In the genomic region with DNA sequence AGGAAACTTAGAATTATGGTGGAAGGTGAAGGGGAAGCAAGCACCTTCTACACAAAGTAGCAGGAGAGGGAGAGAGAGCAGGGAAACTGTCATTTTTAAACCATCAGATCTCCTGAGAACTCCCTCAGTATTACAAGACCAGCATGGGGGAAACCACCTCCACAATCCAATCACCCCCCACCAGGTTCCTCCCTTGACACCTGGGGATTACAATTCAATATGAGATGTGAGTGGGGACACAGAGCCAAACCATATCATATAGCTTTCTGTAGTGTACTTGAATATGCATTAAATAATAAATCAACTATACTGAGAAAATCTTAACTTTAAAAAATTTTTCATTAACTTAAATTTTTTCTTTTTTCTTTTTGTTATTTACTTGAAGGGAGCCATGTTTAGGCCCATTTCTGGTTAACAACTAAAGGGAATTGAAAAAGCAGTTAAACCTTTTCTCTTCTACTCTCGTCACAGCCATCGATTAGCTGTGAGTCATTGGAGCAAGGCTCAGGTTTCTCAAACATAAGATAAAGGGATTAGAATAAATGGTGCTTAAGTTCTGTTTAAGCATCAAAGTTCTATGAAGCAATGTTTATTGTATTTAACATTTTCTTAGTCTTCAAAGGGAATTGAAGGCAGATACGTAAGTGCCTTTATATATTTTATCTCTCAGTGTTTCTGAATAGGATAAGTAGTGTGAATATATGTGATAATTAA, we compare ENCODE assay signal across 23 cellular contexts.
DNase-seq lines count a peak whose midpoint lies in the region; ATAC-seq, FAIRE-seq and TF ChIP-seq lines count a peak whose summit lies in the region.
"Had no signal": no experiment of that assay in that cellular context is flagged by ENCODE, and none has a peak within 500 bp of the region (broad histone marks: within the 10 kb centered on the region; RNA-seq: fewer than 3 reads in every experiment).

No MANE protein-coding gene starts in this region.

- no peak overlapping the region for H3K27ac Mint-ChIP-seq in glutamatergic neuron (ENCODE audit: unreplicated experiment)
- H3K27ac Mint-ChIP-seq: CD8-positive, alpha-beta T cell; effector memory CD8-positive, alpha-beta T cell; HFFc6; stimulated activated naive CD8-positive, alpha-beta T cell treated with anti-CD3 and anti-CD28 coated beads, Interleukin-15, Interleukin-2, amounts not matched to agents 100 ng/mL and 50 ng/mL, for 24 hours had no signal

- H3K9ac ChIP-seq in SK-N-SH (no peak overlapping the region), HepG2 (ENCODE audit: insufficient read depth, low read depth, low read length) (peak overlapping the region; percentile 62)

- H3K4me1 ChIP-seq in SK-N-SH (ENCODE audit: control insufficient read depth in 1 of 2, insufficient read depth in 2 of 2, low read depth in 1 of 2, low read length in 1 of 2) (peaks cover 0 to 4% of the 10 kb centered on the region in 2 experiments; a peak in 1 of 4 replicates), HepG2 (ENCODE audit: insufficient read depth, low read length) (peaks cover 58% of the 10 kb centered on the region)
- H3K4me1 ChIP-seq: heart right ventricle had no signal

- H3K79me2 ChIP-seq in SK-N-SH (ENCODE audit: insufficient read depth) (no peaks in the 10 kb centered on the region), HepG2 (ENCODE audit: insufficient read depth, low read length) (no peaks in the 10 kb centered on the region)

- H2AFZ ChIP-seq in SK-N-SH (ENCODE audit: low read depth) (no peak overlapping the region), HepG2 (ENCODE audit: low read length) (no peak overlapping the region)

- H3K4me2 ChIP-seq in SK-N-SH (no peak overlapping the region), HepG2 (ENCODE audit: low read depth, low read length) (peak overlapping the region; percentile 46)

- TF ChIP-seq RAD21 in SK-N-SH (IDR thresholded peaks at IDR 0.05; ENCODE audit: low read length) (no peak), HepG2 (CRISPR knock-in tag; IDR thresholded peaks at IDR 0.05) (no peak)

- H4K20me1 ChIP-seq in SK-N-SH (ENCODE audit: insufficient read depth) (no peaks in the 10 kb centered on the region), HepG2 (ENCODE audit: insufficient read depth, low read length) (no peaks in the 10 kb centered on the region)

- H3K27ac ChIP-seq in SK-N-SH (ENCODE audit: low read depth in 2 of 2, low read length in 1 of 2), result no peak overlapping the region
- H3K27ac ChIP-seq in HepG2 (ENCODE audit: extremely low read length, insufficient read depth, low read length), result peak overlapping the region; percentile 93
- H3K27ac ChIP-seq: heart right ventricle, upper lobe of left lung had no signal

- no peaks in the 10 kb centered on the region for H3K9me2 ChIP-seq in SK-N-SH

- H3K36me3 ChIP-seq in SK-N-SH (replicated peaks in 1 of 2; ENCODE audit: control insufficient read depth in 1 of 2, insufficient read depth in 2 of 2, low read length in 1 of 2) (no peaks in the 10 kb centered on the region), HepG2 (replicated peaks in 1 of 2; ENCODE audit: control insufficient read depth in 1 of 2, insufficient read depth in 2 of 2, low read length in 2 of 2) (no peaks in the 10 kb centered on the region)
- H3K36me3 ChIP-seq: heart right ventricle, upper lobe of left lung had no signal

- no peaks in the 10 kb centered on the region for H3K9me3 Mint-ChIP-seq in glutamatergic neuron (ENCODE audit: unreplicated experiment)
- H3K9me3 Mint-ChIP-seq: CD8-positive, alpha-beta T cell; effector memory CD8-positive, alpha-beta T cell; stimulated activated naive CD8-positive, alpha-beta T cell treated with anti-CD3 and anti-CD28 coated beads, Interleukin-15, Interleukin-2, amounts not matched to agents 100 ng/mL and 50 ng/mL, for 24 hours had no signal

- WGBS in SK-N-SH (ENCODE audit: low lambda C conversion rate), result 48% methylated on average over 3 of the region's 3 CpGs
- 0% methylated on average over 3 of the region's 3 CpGs for WGBS in HepG2 (ENCODE audit: low lambda C conversion rate)

- peak; percentile 91 for FAIRE-seq in HepG2 (lab: Jason Lieb, UNC)
- FAIRE-seq: keratinocyte had no signal

- ATAC-seq in SK-N-SH treated with all-trans-retinoic acid at 6 μM for 48 hours (peak; percentile 27; the same call in 1 of the 3 replicates), HepG2 (peak; percentile 97), HG03280 (IDR thresholded peaks at IDR 0.05; ENCODE audit: unreplicated experiment) (no peak)
- ATAC-seq: activated CD4-positive, CD25-positive, alpha-beta regulatory T cell treated with anti-CD3 and anti-CD28 coated beads, Interleukin-2, amount 50 U/mL, for 24 hours; CD8-positive, alpha-beta T cell; effector memory CD8-positive, alpha-beta T cell; heart right ventricle had no signal

- CTCF ChIA-PET in SK-N-SH (lab: Yijun Ruan, JAX) (no interaction called here), HepG2 (lab: Yijun Ruan, JAX; ENCODE audit: low intra/inter-chr PET ratio, low total read pairs) (no interaction called here)

- no peak for DNase-seq in SK-N-SH
- DNase-seq in NCI-H82 (lab: John Stamatoyannopoulos, UW), result peak; percentile 72
- DNase-seq in HepG2 (ENCODE audit: low spot score), result peak; percentile 96
- no peak for DNase-seq in glutamatergic neuron
- DNase-seq in cardiac septum (ENCODE audit: low spot score), result no peak
- DNase-seq in activated CD4-positive, CD25-positive, alpha-beta regulatory T cell treated with anti-CD3 and anti-CD28 coated beads, Interleukin-2, amount 50 U/mL, for 72 hours, result no peak
- DNase-seq: activated gamma-delta T cell; CD8-positive, alpha-beta T cell; cerebellar nuclear complex; effector memory CD8-positive, alpha-beta T cell; heart right ventricle; HFFc6; IMR-90; MV-4-11; NCI-H2227 treated with DMSO at 0.1 percent for 48 hours; retina; T-helper 2 cell; upper lobe of left lung had no signal

- no peak overlapping the region for H3K4me3 Mint-ChIP-seq in glutamatergic neuron (ENCODE audit: unreplicated experiment)
- H3K4me3 Mint-ChIP-seq: CD8-positive, alpha-beta T cell; effector memory CD8-positive, alpha-beta T cell; HFFc6; stimulated activated naive CD8-positive, alpha-beta T cell treated with anti-CD3 and anti-CD28 coated beads, Interleukin-15, Interleukin-2, amounts not matched to agents 100 ng/mL and 50 ng/mL, for 24 hours had no signal

- TF ChIP-seq POLR2A in HepG2 (IDR thresholded peaks at IDR 0.05; ENCODE audit: insufficient read depth in 1 of 2, low read depth in 2 of 2, low read length in 2 of 2), result no peak

- no peaks in the 10 kb centered on the region for H3K36me3 Mint-ChIP-seq in glutamatergic neuron (ENCODE audit: unreplicated experiment)
- H3K36me3 Mint-ChIP-seq: CD8-positive, alpha-beta T cell had no signal

- no peaks in the 10 kb centered on the region for H3K4me1 Mint-ChIP-seq in glutamatergic neuron (ENCODE audit: low read depth, unreplicated experiment)

- intact Hi-C loops in HepG2 (cut with micrococcal nuclease; ENCODE audit: unreplicated experiment) (no loop called here), cardiac septum (cut with DNase I) (no loop called here)

- no peaks in the 10 kb centered on the region for H3F3A ChIP-seq in SK-N-SH (replicated peaks; ENCODE audit: insufficient read depth)

- TSS peak; percentile 59 for BruUV-seq in HepG2 (replicated peaks; lab: Mats Ljungman, UMichigan)

- in situ Hi-C loops in HepG2 (cut with HindIII; ENCODE audit: extremely low pct_ligation_motif_present, low pct_unique_long_range_greater_than_20kb), result no loop called here

- no peaks in the 10 kb centered on the region for H3K27me3 Mint-ChIP-seq in glutamatergic neuron (ENCODE audit: unreplicated experiment)

- H3K27me3 ChIP-seq in SK-N-SH (ENCODE audit: insufficient read depth) (no peaks in the 10 kb centered on the region), HepG2 (ENCODE audit: control insufficient read depth in 1 of 2, insufficient read depth in 2 of 2, low read length in 2 of 2) (no peaks in the 10 kb centered on the region)
- H3K27me3 ChIP-seq: heart right ventricle, upper lobe of left lung had no signal

- H3K4me3 ChIP-seq in SK-N-SH (ENCODE audit: low read depth in 2 of 2, low read length in 1 of 2) (no peak overlapping the region), HepG2 (replicated peaks in 1 of 3; ENCODE audit: insufficient read depth in 1 of 3, low read depth in 2 of 3, low read length in 3 of 3) (peak overlapping the region in 1 of 3 experiments; percentile 5; a peak in 1 of 6 replicates)
- H3K4me3 ChIP-seq: heart right ventricle, upper lobe of left lung had no signal

- TF ChIP-seq CTCF in SK-N-SH (IDR thresholded peaks at IDR 0.05), result no peak
- no peak for TF ChIP-seq CTCF in HepG2 (CRISPR knock-in tag; IDR thresholded peaks at IDR 0.05)
- no peak for TF ChIP-seq CTCF in glutamatergic neuron (IDR thresholded peaks at IDR 0.05; ENCODE audit: partially characterized antibody, unreplicated experiment)

- no peak for TF ChIP-seq EP300 in SK-N-SH (IDR thresholded peaks at IDR 0.05; ENCODE audit: borderline replicate concordance in 1 of 2, low read depth in 1 of 2, low read length in 1 of 2)
- TF ChIP-seq EP300 in HepG2 (IDR thresholded peaks at IDR 0.05; ENCODE audit: low read depth in 2 of 2, low read length in 2 of 2), result peak in 1 of 2 experiments; percentile 99; a peak in 3 of 4 replicates
- peak; percentile 87; the same call in 1 of the 2 replicates for TF ChIP-seq EP300 in HepG2 (CRISPR knock-in tag; IDR thresholded peaks at IDR 0.05; ENCODE audit: borderline replicate concordance)

- POLR2A ChIA-PET in SK-N-SH (lab: Yijun Ruan, JAX), result no interaction called here
- POLR2A ChIA-PET in HepG2 (lab: Yijun Ruan, JAX), result no interaction called here

- no peaks in the 10 kb centered on the region for H3K9me3 ChIP-seq in SK-N-SH
- no peaks in the 10 kb centered on the region for H3K9me3 ChIP-seq in HepG2 (ENCODE audit: low read length)
- H3K9me3 ChIP-seq: heart right ventricle, upper lobe of left lung had no signal

TF ChIP-seq in SK-N-SH, 30 proteins besides CTCF, POLR2A, EP300 and RAD21 (continues in another document):
- TF ChIP-seq YY1 (IDR thresholded peaks at IDR 0.05; ENCODE audit: low read depth) (no peak), EZH2phosphoT487 (IDR thresholded peaks at IDR 0.05; ENCODE audit: borderline replicate concordance, low read depth) (no peak), TAF1 (IDR thresholded peaks at IDR 0.05; ENCODE audit: borderline replicate concordance, low read depth, low read length) (no peak), FOXJ3 (CRISPR knock-in tag; IDR thresholded peaks at IDR 0.05) (no peak)

TF ChIP-seq in HepG2, 621 proteins besides CTCF, POLR2A, EP300 and RAD21 (continues in another document):
- no peak for TF ChIP-seq ZNF501 (CRISPR knock-in tag; IDR thresholded peaks at IDR 0.05)
- no peak for TF ChIP-seq MYC (CRISPR knock-in tag; IDR thresholded peaks at IDR 0.05; ENCODE audit: borderline replicate concordance)

Comparison
In these comparisons a context has a peak if more than half of its experiments do, and no peak if none do; other contexts are left out.
1. DNase-seq: peak in NCI-H82 (single experiment) and HepG2 (single experiment); none in SK-N-SH (single experiment), glutamatergic neuron (single experiment), cardiac septum (single experiment) and activated CD4-positive, CD25-positive, alpha-beta regulatory T cell treated with anti-CD3 and anti-CD28 coated beads, Interleukin-2, amount 50 U/mL, for 72 hours (single experiment).